1 cellular context compared by ENCODE assay signal in the genomic region with DNA sequence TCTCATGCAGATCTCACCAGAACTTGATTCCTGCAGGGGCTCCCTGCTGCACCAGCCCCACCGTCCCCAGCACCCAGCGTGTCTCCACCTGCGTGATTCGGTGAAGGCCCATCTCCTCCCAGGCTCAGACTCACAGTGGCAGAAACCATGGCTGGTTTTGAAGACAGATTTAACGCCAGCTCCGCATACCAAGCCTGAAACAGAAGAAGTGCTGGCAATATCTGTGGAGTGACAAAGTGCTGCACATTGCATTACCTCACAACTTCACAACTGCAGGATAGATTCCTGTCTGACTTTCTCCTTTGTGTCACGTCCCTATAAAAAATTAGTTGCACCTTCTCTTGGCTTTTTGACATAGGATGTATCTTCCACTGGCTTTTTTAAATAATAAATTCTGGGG.
TF ChIP-seq lines count a peak whose summit lies in the region.

No MANE protein-coding gene starts in this region.

TF ChIP-seq in SK-N-SH treated with all-trans-retinoic acid at 6 μM for 48 hours, 23 proteins besides CTCF, POLR2A, EP300 and RAD21 (continued from another document):
- TF ChIP-seq, protein P1, sequence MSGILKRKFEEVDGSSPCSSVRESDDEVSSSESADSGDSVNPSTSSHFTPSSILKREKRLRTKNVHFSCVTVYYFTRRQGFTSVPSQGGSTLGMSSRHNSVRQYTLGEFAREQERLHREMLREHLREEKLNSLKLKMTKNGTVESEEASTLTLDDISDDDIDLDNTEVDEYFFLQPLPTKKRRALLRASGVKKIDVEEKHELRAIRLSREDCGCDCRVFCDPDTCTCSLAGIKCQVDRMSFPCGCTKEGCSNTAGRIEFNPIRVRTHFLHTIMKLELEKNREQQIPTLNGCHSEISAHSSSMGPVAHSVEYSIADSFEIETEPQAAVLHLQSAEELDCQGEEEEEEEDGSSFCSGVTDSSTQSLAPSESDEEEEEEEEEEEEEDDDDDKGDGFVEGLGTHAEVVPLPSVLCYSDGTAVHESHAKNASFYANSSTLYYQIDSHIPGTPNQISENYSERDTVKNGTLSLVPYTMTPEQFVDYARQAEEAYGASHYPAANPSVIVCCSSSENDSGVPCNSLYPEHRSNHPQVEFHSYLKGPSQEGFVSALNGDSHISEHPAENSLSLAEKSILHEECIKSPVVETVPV (CRISPR knock-in tag; IDR thresholded peaks at IDR 0.05), result no peak
- TF ChIP-seq, protein P2, sequence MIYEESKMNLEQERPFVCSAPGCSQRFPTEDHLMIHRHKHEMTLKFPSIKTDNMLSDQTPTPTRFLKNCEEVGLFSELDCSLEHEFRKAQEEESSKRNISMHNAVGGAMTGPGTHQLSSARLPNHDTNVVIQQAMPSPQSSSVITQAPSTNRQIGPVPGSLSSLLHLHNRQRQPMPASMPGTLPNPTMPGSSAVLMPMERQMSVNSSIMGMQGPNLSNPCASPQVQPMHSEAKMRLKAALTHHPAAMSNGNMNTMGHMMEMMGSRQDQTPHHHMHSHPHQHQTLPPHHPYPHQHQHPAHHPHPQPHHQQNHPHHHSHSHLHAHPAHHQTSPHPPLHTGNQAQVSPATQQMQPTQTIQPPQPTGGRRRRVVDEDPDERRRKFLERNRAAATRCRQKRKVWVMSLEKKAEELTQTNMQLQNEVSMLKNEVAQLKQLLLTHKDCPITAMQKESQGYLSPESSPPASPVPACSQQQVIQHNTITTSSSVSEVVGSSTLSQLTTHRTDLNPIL (CRISPR knock-in tag; IDR thresholded peaks at IDR 0.05; ENCODE audit: low read depth), result no peak
- TF ChIP-seq BACH2 (CRISPR knock-in tag; IDR thresholded peaks at IDR 0.05; ENCODE audit: borderline replicate concordance), result no peak
